Comparison of ENCODE assay signal across 21 cellular contexts in the genomic region with DNA sequence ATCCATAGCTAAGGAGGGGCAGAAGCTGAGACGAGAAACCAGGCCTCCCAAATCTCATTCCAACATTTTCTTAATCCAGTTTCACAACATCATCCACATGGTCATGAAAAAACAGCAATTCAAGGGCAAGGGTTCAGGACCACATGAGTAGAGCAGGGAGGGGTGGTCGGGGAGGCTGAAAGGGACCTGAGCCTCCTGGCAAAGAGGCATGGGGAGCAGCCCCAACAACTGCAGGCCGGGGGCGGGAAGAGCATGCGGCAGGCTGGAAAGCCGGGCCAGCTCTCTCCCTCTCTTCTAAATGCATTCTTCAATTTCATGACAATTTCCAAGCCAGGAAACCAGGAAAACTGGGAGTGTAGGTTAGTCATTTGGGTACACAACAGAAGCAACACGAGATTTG.
"Had no signal": no experiment of that assay in that cellular context is flagged by ENCODE, and none has a peak within 500 bp of the region (broad histone marks: within the 10 kb centered on the region; RNA-seq: fewer than 3 reads in every experiment).

No MANE protein-coding gene starts in this region.

- H3K27me3 ChIP-seq: esophagus squamous epithelium, heart left ventricle, ovary, transverse colon, uterus had no signal

- DNase-seq: activated CD4-positive, alpha-beta T cell treated with anti-CD3 and anti-CD28 coated beads, Interleukin-2, amount 10 ng/mL, durations not matched to agents 7 days and 5 days; activated CD4-positive, CD25-positive, alpha-beta regulatory T cell treated with anti-CD3 and anti-CD28 coated beads, Interleukin-2, amount 50 U/mL, for 72 hours; activated CD8-positive, alpha-beta memory T cell treated with anti-CD3 and anti-CD28 coated beads, Interleukin-2, amount 10 ng/mL, durations not matched to agents 7 days and 5 days; activated CD8-positive, alpha-beta T cell treated with anti-CD3 and anti-CD28 coated beads for 36 hours; activated effector memory CD4-positive, alpha-beta T cell treated with anti-CD3 and anti-CD28 coated beads, Interleukin-2, amount 50 U/mL, for 16 hours; activated naive CD4-positive, alpha-beta T cell treated with anti-CD3 and anti-CD28 coated beads, Interleukin-2, amount 10 ng/mL, durations not matched to agents 7 days and 5 days; activated T-cell treated with anti-CD3 and anti-CD28 coated beads for 4 hours; endodermal cell; esophagus squamous epithelium; islet precursor cell; left cardiac atrium; stimulated activated CD4-positive, alpha-beta T cell treated with anti-CD3 and anti-CD28 coated beads, Interleukin-12 subunit alpha, Interleukin-12 subunit beta, amount 100 ng/mL, for 4 hours; stimulated activated CD4-positive, alpha-beta T cell treated with anti-CD3 and anti-CD28 coated beads, Interleukin-4, amount 100 ng/mL, for 4 hours; transverse colon; uterus had no signal

- ATAC-seq: heart left ventricle had no signal

- H3K9me3 ChIP-seq: esophagus squamous epithelium, heart left ventricle, ovary, prostate gland, transverse colon, uterus had no signal

- H3K4me1 ChIP-seq: prostate gland, transverse colon, uterus had no signal

- H3K4me3 ChIP-seq: coronary artery, esophagus squamous epithelium, heart left ventricle, lung, ovary, prostate gland, transverse colon, uterus had no signal

- H3K36me3 ChIP-seq: ovary, uterus had no signal

- H3K27ac ChIP-seq: heart left ventricle, ovary, prostate gland, transverse colon, uterus, VCaP had no signal
